1 cellular context compared by ENCODE assay signal in the genomic region with DNA sequence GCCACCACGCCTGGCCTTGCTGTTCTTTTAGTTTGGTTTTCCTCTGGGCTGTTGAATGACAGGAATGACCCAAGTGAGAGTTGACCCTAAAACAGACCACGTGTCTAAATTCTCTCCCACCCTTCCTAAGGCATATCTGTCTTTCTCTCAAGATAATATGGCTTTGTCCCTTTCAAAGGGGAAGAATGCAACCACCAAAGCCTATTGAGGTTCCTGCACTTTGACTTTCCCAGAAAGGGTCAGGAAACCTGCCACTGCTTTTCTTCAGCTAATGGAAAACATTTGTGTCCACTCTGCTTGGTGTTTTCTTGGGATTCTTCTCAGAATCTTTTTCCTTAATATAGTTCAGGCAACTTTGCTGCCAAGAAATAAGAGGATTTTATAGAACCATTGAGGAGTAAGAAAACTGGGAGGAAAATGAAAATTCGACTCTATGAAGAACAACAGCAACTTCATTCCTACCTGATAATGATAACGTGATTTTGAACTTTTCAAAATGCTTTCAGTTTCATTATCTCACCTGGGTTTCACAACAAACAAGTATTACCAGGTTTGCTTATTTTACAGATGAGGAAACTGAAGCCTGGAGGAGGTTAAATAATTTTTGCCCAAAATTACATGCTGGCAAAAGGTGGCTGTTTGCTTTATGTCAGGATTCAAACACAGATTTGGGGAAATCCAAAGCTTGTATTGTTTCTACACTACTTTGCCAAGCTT.
TF ChIP-seq lines count a peak whose summit lies in the region.

No MANE protein-coding gene starts in this region.

TF ChIP-seq in SK-N-SH treated with all-trans-retinoic acid at 6 μM for 48 hours, 23 proteins besides CTCF, POLR2A, EP300 and RAD21 (continued from another document):
- TF ChIP-seq, protein P1, sequence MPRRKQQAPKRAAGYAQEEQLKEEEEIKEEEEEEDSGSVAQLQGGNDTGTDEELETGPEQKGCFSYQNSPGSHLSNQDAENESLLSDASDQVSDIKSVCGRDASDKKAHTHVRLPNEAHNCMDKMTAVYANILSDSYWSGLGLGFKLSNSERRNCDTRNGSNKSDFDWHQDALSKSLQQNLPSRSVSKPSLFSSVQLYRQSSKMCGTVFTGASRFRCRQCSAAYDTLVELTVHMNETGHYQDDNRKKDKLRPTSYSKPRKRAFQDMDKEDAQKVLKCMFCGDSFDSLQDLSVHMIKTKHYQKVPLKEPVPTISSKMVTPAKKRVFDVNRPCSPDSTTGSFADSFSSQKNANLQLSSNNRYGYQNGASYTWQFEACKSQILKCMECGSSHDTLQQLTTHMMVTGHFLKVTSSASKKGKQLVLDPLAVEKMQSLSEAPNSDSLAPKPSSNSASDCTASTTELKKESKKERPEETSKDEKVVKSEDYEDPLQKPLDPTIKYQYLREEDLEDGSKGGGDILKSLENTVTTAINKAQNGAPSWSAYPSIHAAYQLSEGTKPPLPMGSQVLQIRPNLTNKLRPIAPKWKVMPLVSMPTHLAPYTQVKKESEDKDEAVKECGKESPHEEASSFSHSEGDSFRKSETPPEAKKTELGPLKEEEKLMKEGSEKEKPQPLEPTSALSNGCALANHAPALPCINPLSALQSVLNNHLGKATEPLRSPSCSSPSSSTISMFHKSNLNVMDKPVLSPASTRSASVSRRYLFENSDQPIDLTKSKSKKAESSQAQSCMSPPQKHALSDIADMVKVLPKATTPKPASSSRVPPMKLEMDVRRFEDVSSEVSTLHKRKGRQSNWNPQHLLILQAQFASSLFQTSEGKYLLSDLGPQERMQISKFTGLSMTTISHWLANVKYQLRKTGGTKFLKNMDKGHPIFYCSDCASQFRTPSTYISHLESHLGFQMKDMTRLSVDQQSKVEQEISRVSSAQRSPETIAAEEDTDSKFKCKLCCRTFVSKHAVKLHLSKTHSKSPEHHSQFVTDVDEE (CRISPR knock-in tag; IDR thresholded peaks at IDR 0.05) = no peak
- TF ChIP-seq RARB (CRISPR knock-in tag; IDR thresholded peaks at IDR 0.05) (no peak), ZNF565 (CRISPR knock-in tag; conservative IDR thresholded peaks at IDR 0.05; ENCODE audit: low read depth) (no peak), BACH2 (CRISPR knock-in tag; IDR thresholded peaks at IDR 0.05; ENCODE audit: borderline replicate concordance) (no peak), ISL1 (CRISPR knock-in tag; IDR thresholded peaks at IDR 0.05) (no peak), SNAI2 (CRISPR knock-in tag; IDR thresholded peaks at IDR 0.05) (no peak), ZFP3 (CRISPR knock-in tag; IDR thresholded peaks at IDR 0.05) (no peak), CSDC2 (CRISPR knock-in tag; IDR thresholded peaks at IDR 0.05) (no peak), OSR1 (CRISPR knock-in tag; IDR thresholded peaks at IDR 0.05) (no peak)
- TF ChIP-seq, protein P2, sequence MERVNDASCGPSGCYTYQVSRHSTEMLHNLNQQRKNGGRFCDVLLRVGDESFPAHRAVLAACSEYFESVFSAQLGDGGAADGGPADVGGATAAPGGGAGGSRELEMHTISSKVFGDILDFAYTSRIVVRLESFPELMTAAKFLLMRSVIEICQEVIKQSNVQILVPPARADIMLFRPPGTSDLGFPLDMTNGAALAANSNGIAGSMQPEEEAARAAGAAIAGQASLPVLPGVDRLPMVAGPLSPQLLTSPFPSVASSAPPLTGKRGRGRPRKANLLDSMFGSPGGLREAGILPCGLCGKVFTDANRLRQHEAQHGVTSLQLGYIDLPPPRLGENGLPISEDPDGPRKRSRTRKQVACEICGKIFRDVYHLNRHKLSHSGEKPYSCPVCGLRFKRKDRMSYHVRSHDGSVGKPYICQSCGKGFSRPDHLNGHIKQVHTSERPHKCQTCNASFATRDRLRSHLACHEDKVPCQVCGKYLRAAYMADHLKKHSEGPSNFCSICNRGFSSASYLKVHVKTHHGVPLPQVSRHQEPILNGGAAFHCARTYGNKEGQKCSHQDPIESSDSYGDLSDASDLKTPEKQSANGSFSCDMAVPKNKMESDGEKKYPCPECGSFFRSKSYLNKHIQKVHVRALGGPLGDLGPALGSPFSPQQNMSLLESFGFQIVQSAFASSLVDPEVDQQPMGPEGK (CRISPR knock-in tag; IDR thresholded peaks at IDR 0.05; ENCODE audit: borderline replicate concordance) = no peak
- TF ChIP-seq, protein P3, sequence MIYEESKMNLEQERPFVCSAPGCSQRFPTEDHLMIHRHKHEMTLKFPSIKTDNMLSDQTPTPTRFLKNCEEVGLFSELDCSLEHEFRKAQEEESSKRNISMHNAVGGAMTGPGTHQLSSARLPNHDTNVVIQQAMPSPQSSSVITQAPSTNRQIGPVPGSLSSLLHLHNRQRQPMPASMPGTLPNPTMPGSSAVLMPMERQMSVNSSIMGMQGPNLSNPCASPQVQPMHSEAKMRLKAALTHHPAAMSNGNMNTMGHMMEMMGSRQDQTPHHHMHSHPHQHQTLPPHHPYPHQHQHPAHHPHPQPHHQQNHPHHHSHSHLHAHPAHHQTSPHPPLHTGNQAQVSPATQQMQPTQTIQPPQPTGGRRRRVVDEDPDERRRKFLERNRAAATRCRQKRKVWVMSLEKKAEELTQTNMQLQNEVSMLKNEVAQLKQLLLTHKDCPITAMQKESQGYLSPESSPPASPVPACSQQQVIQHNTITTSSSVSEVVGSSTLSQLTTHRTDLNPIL (CRISPR knock-in tag; IDR thresholded peaks at IDR 0.05; ENCODE audit: low read depth) = no peak
- TF ChIP-seq, protein P4, sequence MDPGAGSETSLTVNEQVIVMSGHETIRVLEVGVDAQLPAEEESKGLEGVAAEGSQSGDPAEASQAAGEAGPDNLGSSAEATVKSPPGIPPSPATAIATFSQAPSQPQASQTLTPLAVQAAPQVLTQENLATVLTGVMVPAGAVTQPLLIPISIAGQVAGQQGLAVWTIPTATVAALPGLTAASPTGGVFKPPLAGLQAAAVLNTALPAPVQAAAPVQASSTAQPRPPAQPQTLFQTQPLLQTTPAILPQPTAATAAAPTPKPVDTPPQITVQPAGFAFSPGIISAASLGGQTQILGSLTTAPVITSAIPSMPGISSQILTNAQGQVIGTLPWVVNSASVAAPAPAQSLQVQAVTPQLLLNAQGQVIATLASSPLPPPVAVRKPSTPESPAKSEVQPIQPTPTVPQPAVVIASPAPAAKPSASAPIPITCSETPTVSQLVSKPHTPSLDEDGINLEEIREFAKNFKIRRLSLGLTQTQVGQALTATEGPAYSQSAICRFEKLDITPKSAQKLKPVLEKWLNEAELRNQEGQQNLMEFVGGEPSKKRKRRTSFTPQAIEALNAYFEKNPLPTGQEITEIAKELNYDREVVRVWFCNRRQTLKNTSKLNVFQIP (CRISPR knock-in tag; IDR thresholded peaks at IDR 0.05; ENCODE audit: borderline replicate concordance, low read depth) = no peak
